Comparison of ENCODE assay signal across 14 cellular contexts in the genomic region with DNA sequence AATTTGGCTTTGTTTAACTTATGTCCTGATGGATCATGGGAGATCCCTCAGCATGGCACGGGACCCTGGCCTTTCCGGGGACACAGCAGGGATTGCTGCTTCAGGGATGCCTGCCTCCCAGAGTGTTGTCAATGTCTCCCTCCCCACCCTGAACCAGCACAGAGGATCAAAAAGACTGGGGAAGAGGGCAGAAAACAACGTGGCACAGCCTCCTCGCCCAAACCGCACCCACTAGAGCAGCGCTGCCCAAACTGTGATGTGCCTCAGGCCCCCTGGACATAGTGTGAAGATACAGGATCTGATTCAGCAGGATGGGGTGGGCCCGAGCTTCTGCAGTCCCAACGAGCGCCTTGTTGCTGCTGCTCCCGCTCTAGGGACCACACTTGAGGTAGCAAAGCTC. TPM values are rescaled to one million over a fixed set of nuclear protein-coding genes. Genes with fewer than 3 reads are reported as not detected.
DNase-seq lines count a peak whose midpoint lies in the region; ATAC-seq, FAIRE-seq and TF ChIP-seq lines count a peak whose summit lies in the region.
"Had no signal": no experiment of that assay in that cellular context is flagged by ENCODE, and none has a peak within 500 bp of the region (broad histone marks: within the 10 kb centered on the region; RNA-seq: fewer than 3 reads in every experiment).

No MANE protein-coding gene starts in this region.

- intact Hi-C loops in Right ventricle myocardium inferior (cut with DNase I) (loop anchor here (1.0 to 5.0 kb wide), 3 partner anchors 70 to 315 kb away; no protein-coding TSS in a partner anchor), heart right ventricle (cut with DNase I) (loop anchor here (1.0 to 10.0 kb wide), 16 partner anchors 55 to 323 kb away; no protein-coding TSS in a partner anchor), sciatic nerve (cut with DNase I) (loop anchor here (5.0 kb wide), 1 partner anchor 175 kb away; no protein-coding TSS in a partner anchor)

- H3K27me3 ChIP-seq in heart right ventricle = peaks cover 0 to 26% (median 17%) of the 10 kb centered on the region in 7 donors

- no peak overlapping the region for H3K4me3 ChIP-seq in heart right ventricle
- H3K4me3 ChIP-seq: GM23248 had no signal

- no peak for FAIRE-seq in GM12892 (lab: Jason Lieb, UNC)
- FAIRE-seq: D721Med had no signal

- peak; percentile 16 for ATAC-seq in Right ventricle myocardium inferior
- ATAC-seq in heart right ventricle = no peak
- peak; percentile 16 for ATAC-seq in sciatic nerve
- no peak for ATAC-seq in HG02678 (IDR thresholded peaks at IDR 0.05; ENCODE audit: unreplicated experiment)

- TF ChIP-seq POLR2A in GM12892 (IDR thresholded peaks at IDR 0.05; ENCODE audit: low read depth, low read length) = no peak

- H3K4me1 ChIP-seq in heart right ventricle = peaks cover 0 to 3% (median 0%) of the 10 kb centered on the region in 9 donors

- 82 to 85% methylated on average over 10 of the region's 10 CpGs for WGBS in heart right ventricle, 2 donors

- H3K27ac ChIP-seq in heart right ventricle = no peak overlapping the region
- H3K27ac ChIP-seq: 22Rv1, GM23248 had no signal

- peaks cover 0 to 4% (median 0%) of the 10 kb centered on the region in 11 donors for H3K9me3 ChIP-seq in heart right ventricle

- H3K36me3 ChIP-seq in heart right ventricle = no peaks in the 10 kb centered on the region

- no peak for DNase-seq in Right ventricle myocardium inferior (ENCODE audit: missing footprints)
- DNase-seq in heart right ventricle = no peak
- peak; percentile 22 for DNase-seq in D341Med (ENCODE audit: low spot score)
- DNase-seq in islet precursor cell = peak; percentile 40
- DNase-seq in sciatic nerve (ENCODE audit: low spot score) = no peak
- DNase-seq in GM12892 (ENCODE audit: insufficient read length) = no peak
- DNase-seq in NCI-H345 (lab: John Stamatoyannopoulos, UW) = no peak

- no peak for TF ChIP-seq CTCF in heart right ventricle (IDR thresholded peaks at IDR 0.05)

RNA-seq across cellular contexts. Expression of gene SLC6A20, which starts 34.5 kb away (rescaled TPM):
- total RNA-seq in Right ventricle myocardium inferior (not detected), heart right ventricle (under 1 TPM in 1 of 10 donors, not detected in 9; 0.09 TPM), sciatic nerve (8.2 TPM)
- under 1 TPM in 1 of 2 donors, not detected in 1; 0.06 TPM for polyA plus RNA-seq in heart right ventricle
- 0.11 TPM for polyA plus RNA-seq in GM12892 (2012; ENCODE audit: missing spikeins)
- total RNA-seq: A673; CD4-positive, alpha-beta T cell; GM23248; HT1080 had no signal
- polyA plus RNA-seq: GM23248 had no signal

Comparison
In these comparisons a context has a peak if more than half of its experiments do, and no peak if none do; other contexts are left out.
1. ATAC-seq: peak in Right ventricle myocardium inferior (single experiment) and sciatic nerve (single experiment); none in heart right ventricle (0 of 8) and HG02678 (single experiment).
2. DNase-seq: peak in D341Med (single experiment) and islet precursor cell (single experiment); none in Right ventricle myocardium inferior (single experiment), heart right ventricle (0 of 2), sciatic nerve (single experiment), GM12892 (single experiment) and NCI-H345 (single experiment).